Comparison of ENCODE assay signal across 9 cellular contexts in genomic region chrX:154486052-154486395, GRCh38. TPM values are rescaled to one million over a fixed set of nuclear protein-coding genes. Genes with fewer than 3 reads are reported as not detected.
DNase-seq lines count a peak whose midpoint lies in the region; ATAC-seq and FAIRE-seq lines count a peak whose summit lies in the region.
"Had no signal": no experiment of that assay in that cellular context is flagged by ENCODE, and none has a peak within 500 bp of the region (broad histone marks: within the 10 kb centered on the region; RNA-seq: fewer than 3 reads in every experiment).

No MANE protein-coding gene starts in this region.

- peak overlapping the region; percentile 77 for H3K4me2 ChIP-seq in BLaER1

- H3K4me1 ChIP-seq in BLaER1: peaks cover 56% of the 10 kb centered on the region
- H3K4me1 ChIP-seq in iPS DF 6.9 (ENCODE audit: control insufficient read depth, insufficient read depth, low read length): peaks cover 2% of the 10 kb centered on the region; the same call in 1 of the 2 replicates

- H3K9me3 ChIP-seq in BLaER1 (peaks cover 32% of the 10 kb centered on the region), iPS DF 6.9 (ENCODE audit: control insufficient read depth, insufficient read depth, low read length) (no peaks in the 10 kb centered on the region)

- no peak for DNase-seq in Jurkat, Clone E6-1 (ENCODE audit: low read depth, low spot score)
- DNase-seq in activated naive CD8-positive, alpha-beta T cell treated with anti-CD3 and anti-CD28 coated beads for 36 hours: peak; percentile 42
- DNase-seq in iPS DF 6.9 (ENCODE audit: low read depth, low spot score): no peak
- DNase-seq in stimulated activated CD4-positive, alpha-beta T cell treated with anti-CD3 and anti-CD28 coated beads, Interleukin-15, amount 100 ng/mL, for 24 hours: peak; percentile 44
- no peak for DNase-seq in RCC 7860 (ENCODE audit: low spot score)

- no peak overlapping the region for H3K27ac Mint-ChIP-seq in activated naive CD8-positive, alpha-beta T cell treated with anti-CD3 and anti-CD28 coated beads for 36 hours

- no CpG with 5 or more reads among the region's 35 CpGs for WGBS in iPS DF 6.9 (ENCODE audit: insufficient coverage, insufficient read length)

- no peaks in the 10 kb centered on the region for H3K27me3 Mint-ChIP-seq in activated naive CD8-positive, alpha-beta T cell treated with anti-CD3 and anti-CD28 coated beads for 36 hours

- peak overlapping the region; percentile 88 for H3K27ac ChIP-seq in BLaER1
- no peak overlapping the region for H3K27ac ChIP-seq in iPS DF 6.9 (ENCODE audit: low read length)

- FAIRE-seq in RCC 7860 (lab: Jason Lieb, UNC): no peak

- peak overlapping the region; percentile 80 for H3K4me3 ChIP-seq in BLaER1
- peak overlapping the region; percentile 66 for H3K4me3 ChIP-seq in Jurkat, Clone E6-1 (ENCODE audit: low read length)
- peak overlapping the region; percentile 88; the same call in 1 of the 2 replicates for H3K4me3 ChIP-seq in iPS DF 6.9 (ENCODE audit: low read length)

- ATAC-seq in HG02884 (IDR thresholded peaks at IDR 0.05; ENCODE audit: unreplicated experiment): no peak
- no peak for ATAC-seq in HG03520 (IDR thresholded peaks at IDR 0.05; ENCODE audit: unreplicated experiment)

- peaks cover 2% of the 10 kb centered on the region for H3K36me3 Mint-ChIP-seq in activated naive CD8-positive, alpha-beta T cell treated with anti-CD3 and anti-CD28 coated beads for 36 hours

- peak overlapping the region; percentile 86 for H3K9ac ChIP-seq in BLaER1

- H3K4me3 Mint-ChIP-seq in activated naive CD8-positive, alpha-beta T cell treated with anti-CD3 and anti-CD28 coated beads for 36 hours: peak overlapping the region; percentile 79

- H3K9me3 Mint-ChIP-seq in activated naive CD8-positive, alpha-beta T cell treated with anti-CD3 and anti-CD28 coated beads for 36 hours: no peaks in the 10 kb centered on the region
- H3K9me3 Mint-ChIP-seq: neural crest cell had no signal

- H3K36me3 ChIP-seq in BLaER1: peaks cover 30% of the 10 kb centered on the region
- peaks cover 3% of the 10 kb centered on the region; the same call in 1 of the 2 replicates for H3K36me3 ChIP-seq in iPS DF 6.9 (ENCODE audit: control insufficient read depth, insufficient read depth, low read length)

- H3K27me3 ChIP-seq in BLaER1 (peaks cover 34% of the 10 kb centered on the region), iPS DF 6.9 (ENCODE audit: control insufficient read depth, insufficient read depth, low read length) (no peaks in the 10 kb centered on the region)

- peaks cover 21% of the 10 kb centered on the region for H3K4me1 Mint-ChIP-seq in activated naive CD8-positive, alpha-beta T cell treated with anti-CD3 and anti-CD28 coated beads for 36 hours

- peaks cover 40% of the 10 kb centered on the region for H4K20me1 ChIP-seq in BLaER1

RNA-seq across cellular contexts. Expression of gene UBL4A, which starts 0.4 kb away (rescaled TPM):
- 47.4 TPM for polyA plus RNA-seq in Jurkat, Clone E6-1 (2012; ENCODE audit: insufficient read depth, insufficient read length)
- 10 to 100 TPM; 53.2 to 54.7 TPM for total RNA-seq in activated naive CD8-positive, alpha-beta T cell treated with anti-CD3 and anti-CD28 coated beads for 36 hours

RNA-seq across cellular contexts. Expression of gene SLC10A3, which starts 4.4 kb away (rescaled TPM):
- 11.9 TPM for polyA plus RNA-seq in Jurkat, Clone E6-1 (2012; ENCODE audit: insufficient read depth, insufficient read length)
- total RNA-seq in activated naive CD8-positive, alpha-beta T cell treated with anti-CD3 and anti-CD28 coated beads for 36 hours: 10 to 100 TPM; 18.0 to 19.0 TPM

RNA-seq across cellular contexts. Expression of gene LAGE3, which starts 6.9 kb away (rescaled TPM):
- polyA plus RNA-seq in Jurkat, Clone E6-1 (2012; ENCODE audit: insufficient read depth, insufficient read length): 58.9 TPM
- 10 to 100 TPM; 65.1 to 72.4 TPM for total RNA-seq in activated naive CD8-positive, alpha-beta T cell treated with anti-CD3 and anti-CD28 coated beads for 36 hours

RNA-seq across cellular contexts. Expression of gene PLXNA3, which starts 27.9 kb away (rescaled TPM):
- polyA plus RNA-seq in Jurkat, Clone E6-1 (2012; ENCODE audit: insufficient read depth, insufficient read length): 32.7 TPM
- 10 to 100 TPM; 22.3 to 23.1 TPM for total RNA-seq in activated naive CD8-positive, alpha-beta T cell treated with anti-CD3 and anti-CD28 coated beads for 36 hours

RNA-seq across cellular contexts. Expression of gene FAM3A, which starts 30.0 kb away (rescaled TPM):
- 28.8 TPM for polyA plus RNA-seq in Jurkat, Clone E6-1 (2012; ENCODE audit: insufficient read depth, insufficient read length)
- total RNA-seq in activated naive CD8-positive, alpha-beta T cell treated with anti-CD3 and anti-CD28 coated beads for 36 hours: 10 to 100 TPM; 26.8 to 27.3 TPM

Comparison
In these comparisons a context has a peak if more than half of its experiments do, and no peak if none do; other contexts are left out.
1. DNase-seq: peak in activated naive CD8-positive, alpha-beta T cell treated with anti-CD3 and anti-CD28 coated beads for 36 hours (single experiment) and stimulated activated CD4-positive, alpha-beta T cell treated with anti-CD3 and anti-CD28 coated beads, Interleukin-15, amount 100 ng/mL, for 24 hours (single experiment); none in Jurkat, Clone E6-1 (single experiment), iPS DF 6.9 (single experiment) and RCC 7860 (single experiment).
2. Peak in every context shown above with its lines, with median percentiles within 50 percentile points of each other: H3K4me3 ChIP-seq.